Comparison of ENCODE assay signal across 8 cellular contexts in genomic region chr9:126804198-126804695, GRCh38. TPM values are rescaled to one million over a fixed set of nuclear protein-coding genes. Genes with fewer than 3 reads are reported as not detected.
DNase-seq lines count a peak whose midpoint lies in the region; ATAC-seq, FAIRE-seq and TF ChIP-seq lines count a peak whose summit lies in the region.

No MANE protein-coding gene starts in this region.

- no peaks in the 10 kb centered on the region for H3K9me3 Mint-ChIP-seq in central memory CD8-positive, alpha-beta T cell

- H3K27ac ChIP-seq in A549 (peak overlapping the region; percentile 76 to 94), IMR-90 (ENCODE audit: insufficient read depth, low read length) (peak overlapping the region; percentile 53), muscle layer of colon (ENCODE audit: low read depth, low read length) (peak overlapping the region; percentile 64)

- H4K20me1 ChIP-seq in IMR-90 (ENCODE audit: insufficient read depth, low read length): peaks cover 10% of the 10 kb centered on the region; the same call in 1 of the 2 replicates

- H3K9me1 ChIP-seq in IMR-90 (ENCODE audit: insufficient read depth, low read length): peaks cover 3% of the 10 kb centered on the region; the same call in 1 of the 2 replicates

- H3K4me1 Mint-ChIP-seq in central memory CD8-positive, alpha-beta T cell: peaks cover 42% of the 10 kb centered on the region

- in situ Hi-C loops in IMR-90 (cut with MboI; ENCODE audit: low sequenced_read_pairs): no loop called here

- peaks cover 26% of the 10 kb centered on the region for H3K4me1 ChIP-seq in A549
- peaks cover 4% of the 10 kb centered on the region for H3K4me1 ChIP-seq in IMR-90 (ENCODE audit: control insufficient read depth, insufficient read depth, low read length)
- peaks cover 20% of the 10 kb centered on the region for H3K4me1 ChIP-seq in muscle layer of colon (ENCODE audit: insufficient read depth, low read length)

- dilution Hi-C loops in IMR-90 (cut with HindIII; ENCODE audit: low sequenced_read_pairs, unreplicated experiment): no loop called here

- 0 out of 3 replicates have a peak overlapping the region, but pooled peaks have one; percentile 35 for H2BK15ac ChIP-seq in IMR-90 (ENCODE audit: low read depth, low read length)

- no TSS peak for BruUV-seq in IMR-90 (replicated peaks; lab: Mats Ljungman, UMichigan)

- no peak for TF ChIP-seq POLR2A in A549 (IDR thresholded peaks at IDR 0.05; ENCODE audit: low read length)
- TF ChIP-seq POLR2A in IMR-90 (IDR thresholded peaks at IDR 0.05; ENCODE audit: low read depth, low read length): no peak

- H3K36me3 ChIP-seq in IMR-90 (ENCODE audit: control insufficient read depth, insufficient read depth, low read length) (no peaks in the 10 kb centered on the region), muscle layer of colon (ENCODE audit: insufficient read depth, low read length) (peaks cover 7% of the 10 kb centered on the region)

- H3K18ac ChIP-seq in IMR-90 (ENCODE audit: low read depth, low read length): peak overlapping the region; percentile 73

- peak overlapping the region; percentile 20; the same call in 1 of the 2 replicates for H2AK5ac ChIP-seq in IMR-90 (ENCODE audit: low read depth, low read length)

- no peaks in the 10 kb centered on the region for H3K9me3 ChIP-seq in A549
- no peaks in the 10 kb centered on the region for H3K9me3 ChIP-seq in IMR-90 (ENCODE audit: control insufficient read depth, insufficient read depth, low read length)
- no peaks in the 10 kb centered on the region for H3K9me3 ChIP-seq in muscle layer of colon (ENCODE audit: low read length)

- peak overlapping the region; percentile 90 for H3K4me3 Mint-ChIP-seq in central memory CD8-positive, alpha-beta T cell

- intact Hi-C loops in IMR-90 (cut with micrococcal nuclease): no loop called here

- CTCF ChIA-PET in A549 (lab: Yijun Ruan, JAX): interaction anchor here (0.6 to 2.4 kb wide), 5 partner anchors 23 to 845 kb away, joined by 3 to 12 read pairs (median 5); no protein-coding TSS in a partner anchor
- CTCF ChIA-PET in IMR-90 (lab: Yijun Ruan, JAX): no interaction called here

- no peak for TF ChIP-seq CTCF in A549 (IDR thresholded peaks at IDR 0.05)
- no peak for TF ChIP-seq CTCF in IMR-90 (conservative IDR thresholded peaks at IDR 0.05; ENCODE audit: low read depth, low read length)

- H3K27me3 ChIP-seq in IMR-90 (ENCODE audit: control insufficient read depth, insufficient read depth, low read length) (no peaks in the 10 kb centered on the region), muscle layer of colon (ENCODE audit: control insufficient read depth in 1 of 2, insufficient read depth in 2 of 2, low read length in 2 of 2) (no peaks in the 10 kb centered on the region)

- no peak for FAIRE-seq in A549 (lab: Jason Lieb, UNC)

- peak overlapping the region; percentile 73 for H3K4me3 ChIP-seq in A549
- peak overlapping the region; percentile 78 for H3K4me3 ChIP-seq in IMR-90 (ENCODE audit: insufficient read depth, low read depth, low read length)
- peak overlapping the region; percentile 81 to 97 for H3K4me3 ChIP-seq in muscle layer of colon (ENCODE audit: low read depth in 1 of 2, low read length in 2 of 2)

- peak overlapping the region; percentile 91 for H3K4ac ChIP-seq in IMR-90 (ENCODE audit: low read depth, low read length)

- 63% methylated on average over 16 of the region's 16 CpGs for WGBS in A549 (ENCODE audit: missing lambda C conversion rate)
- WGBS in IMR-90 (ENCODE audit: extremely low coverage in 2 of 2, insufficient read length in 1 of 2), 2 experiments: 100% methylated on average over 3 of the region's 16 CpGs

- H2BK5ac ChIP-seq in IMR-90 (ENCODE audit: low read depth, low read length, poor library complexity, severe bottlenecking): peak overlapping the region; percentile 9

- peak overlapping the region; percentile 80 for H4K91ac ChIP-seq in IMR-90 (ENCODE audit: insufficient read depth, low read depth, low read length)

- H3K27me3 Mint-ChIP-seq in central memory CD8-positive, alpha-beta T cell: no peaks in the 10 kb centered on the region

- peak overlapping the region; percentile 60 for H2AK9ac ChIP-seq in IMR-90 (replicated peaks; ENCODE audit: low read depth, low read length, poor library complexity)

- no peak overlapping the region; the same call in 1 of the 2 replicates for H2BK20ac ChIP-seq in IMR-90 (ENCODE audit: low read depth, low read length)

- peaks cover 23% of the 10 kb centered on the region for H3K36me3 Mint-ChIP-seq in central memory CD8-positive, alpha-beta T cell (ENCODE audit: insufficient read depth)

- peak overlapping the region; percentile 97 for H3K27ac Mint-ChIP-seq in central memory CD8-positive, alpha-beta T cell (ENCODE audit: low read depth)

- H2BK120ac ChIP-seq in IMR-90 (ENCODE audit: low read depth, low read length): peak overlapping the region; percentile 70

- peak overlapping the region; percentile 98 for H2AFZ ChIP-seq in IMR-90 (replicated peaks; ENCODE audit: low read length, poor library complexity)

- H3K4me2 ChIP-seq in A549: peak overlapping the region; percentile 70
- H3K4me2 ChIP-seq in IMR-90 (ENCODE audit: low read depth, low read length): peak overlapping the region; percentile 77

- no peak overlapping the region; the same call in 1 of the 2 replicates for H3K56ac ChIP-seq in IMR-90 (ENCODE audit: extremely low read depth, insufficient read depth, low read length)

- peaks cover 9 to 19% of the 10 kb centered on the region in 2 experiments; a peak in 3 of 4 replicates for H3K79me1 ChIP-seq in IMR-90 (ENCODE audit: low read depth in 1 of 2, low read length in 2 of 2)

- H3K9ac ChIP-seq in IMR-90 (ENCODE audit: low read depth, low read length) (peak overlapping the region; percentile 37; the same call in 1 of the 2 replicates), muscle layer of colon (ENCODE audit: low read length) (peak overlapping the region; percentile 98)

- peak overlapping the region; percentile 97 to 100 for H4K8ac ChIP-seq in IMR-90 (ENCODE audit: low read depth in 2 of 2, low read length in 2 of 2)

- no peak for TF ChIP-seq EP300 in A549 (IDR thresholded peaks at IDR 0.05)

- TF ChIP-seq RAD21 in A549 (conservative IDR thresholded peaks at IDR 0.05 in 1 of 2, IDR thresholded peaks at IDR 0.05 in 1 of 2): no peak
- TF ChIP-seq RAD21 in IMR-90 (IDR thresholded peaks at IDR 0.05; ENCODE audit: low read length): no peak

- H3K14ac ChIP-seq in IMR-90 (replicated peaks; ENCODE audit: low read depth, low read length): peak overlapping the region; percentile 96

- DNase-seq in A549 (ENCODE audit: low read depth in 1 of 2, low spot score in 1 of 2) (no peak), IMR-90 (no peak), OCI-M2 (lab: John Stamatoyannopoulos, UW; ENCODE audit: unreplicated experiment) (no peak), NCI-H82 treated with DMSO at 0.1 percent for 48 hours (lab: John Stamatoyannopoulos, UW; ENCODE audit: unreplicated experiment) (no peak)
- no peak for DNase-seq in central memory CD8-positive, alpha-beta T cell (ENCODE audit: low spot score in 2 of 2)

- peak overlapping the region; percentile 97 for H4K5ac ChIP-seq in IMR-90 (ENCODE audit: low read depth, low read length)

- no peak for ATAC-seq in A549
- no peak for ATAC-seq in IMR-90 (ENCODE audit: low read depth)
- no peak for ATAC-seq in central memory CD8-positive, alpha-beta T cell (replicated peaks; ENCODE audit: extremely low read depth, poor library complexity, severe bottlenecking)
- ATAC-seq in HG03175 (IDR thresholded peaks at IDR 0.05; ENCODE audit: unreplicated experiment): no peak
- ATAC-seq in GM18868 (IDR thresholded peaks at IDR 0.05; ENCODE audit: unreplicated experiment): no peak

- POLR2A ChIA-PET in A549 (lab: Yijun Ruan, JAX): interaction anchor here (1.3 kb wide), 2 partner anchors 10 to 13 kb away, joined by 6 to 17 read pairs; no protein-coding TSS in a partner anchor
- POLR2A ChIA-PET in IMR-90 (lab: Charles Lee; ENCODE audit: unreplicated experiment): interaction anchor here (1.5 kb wide), 1 partner anchor 11 kb away, joined by 5 read pairs; no protein-coding TSS in a partner anchor

- H3K23ac ChIP-seq in IMR-90 (ENCODE audit: low read depth, low read length): peak overlapping the region; percentile 77; the same call in 1 of the 2 replicates

TF ChIP-seq in A549, 52 proteins besides CTCF, POLR2A, EP300 and RAD21 (continues in another document):
- TF ChIP-seq HOXA7 (CRISPR knock-in tag; IDR thresholded peaks at IDR 0.05): no peak
- TF ChIP-seq ZC3H11A (IDR thresholded peaks at IDR 0.05): no peak
- no peak for TF ChIP-seq KDM1A (IDR thresholded peaks at IDR 0.05; ENCODE audit: low read depth)
- TF ChIP-seq ZSCAN20 (CRISPR knock-in tag; IDR thresholded peaks at IDR 0.05): no peak

TF ChIP-seq in IMR-90, 13 proteins besides CTCF, POLR2A, EP300 and RAD21:
- no peak for TF ChIP-seq RFX5 (IDR thresholded peaks at IDR 0.05; ENCODE audit: low read depth, low read length)
- no peak for TF ChIP-seq USF2 (IDR thresholded peaks at IDR 0.05; ENCODE audit: low read depth, low read length)
- no peak for TF ChIP-seq RCOR1 (IDR thresholded peaks at IDR 0.05; ENCODE audit: insufficient replicate concordance, low read length)

RNA-seq across cellular contexts. Expression of gene ZBTB43, which starts 0.6 kb away (rescaled TPM):
- polyA plus RNA-seq in A549 (2011; rRNA removed): 9.9 and 11.7 TPM in 2 replicates
- polyA plus RNA-seq in A549 (2012; cell fraction: cytosol; rRNA removed): 1.8 and 2.2 TPM in 2 replicates
- 2.6 and 3.6 TPM in 2 replicates for polyA plus RNA-seq in A549 (2012; cell fraction: nucleus; rRNA removed)
- 6.1 to 9.7 TPM (median 7.7 TPM) in 3 replicates for polyA plus RNA-seq in A549 (2017; fragmentation: RNase III; extraction: RNeasy Plus Mini Kit Qiagen cat#74134 plus additional on column Dnase treatment)
- 7.1 and 8.6 TPM in 2 replicates for polyA minus RNA-seq in A549 (2011; rRNA and poly(A)+ RNA removed)
- 12.2 and 15.1 TPM in 2 replicates for total RNA-seq in IMR-90 (2012; rRNA removed)
- 4.1 and 4.5 TPM in 2 replicates for polyA plus RNA-seq in IMR-90 (2012; rRNA removed)
- 1.6 and 2.2 TPM in 2 replicates for polyA plus RNA-seq in IMR-90 (2012; cell fraction: cytosol; rRNA removed)
- polyA plus RNA-seq in IMR-90 (2012; cell fraction: nucleus; rRNA removed; ENCODE audit: low replicate concordance): 3.0 and 7.5 TPM in 2 replicates

RNA-seq across cellular contexts. Expression of gene ZBTB34, which starts 56.2 kb away (rescaled TPM):
- polyA plus RNA-seq in A549 (2011; rRNA removed) (6.4 and 6.6 TPM in 2 replicates), A549 (2017; fragmentation: RNase III; extraction: RNeasy Plus Mini Kit Qiagen cat#74134 plus additional on column Dnase treatment) (3.5 to 4.1 TPM (median 4.0 TPM) in 3 replicates), IMR-90 (2012; rRNA removed) (2.8 and 3.1 TPM in 2 replicates)
- 1.6 and 1.9 TPM in 2 replicates for polyA plus RNA-seq in A549 (2012; cell fraction: cytosol; rRNA removed)
- 1.6 and 2.5 TPM in 2 replicates for polyA plus RNA-seq in A549 (2012; cell fraction: nucleus; rRNA removed)
- 9.8 and 10.5 TPM in 2 replicates for polyA minus RNA-seq in A549 (2011; rRNA and poly(A)+ RNA removed)
- 2.7 and 3.9 TPM in 2 replicates for total RNA-seq in IMR-90 (2012; rRNA removed)
- polyA plus RNA-seq in IMR-90 (2012; cell fraction: cytosol; rRNA removed): 1.1 and 1.8 TPM in 2 replicates
- 2.1 and 6.2 TPM in 2 replicates for polyA plus RNA-seq in IMR-90 (2012; cell fraction: nucleus; rRNA removed; ENCODE audit: low replicate concordance)
